Comparison of ENCODE assay signal across 13 cellular contexts in the genomic region with DNA sequence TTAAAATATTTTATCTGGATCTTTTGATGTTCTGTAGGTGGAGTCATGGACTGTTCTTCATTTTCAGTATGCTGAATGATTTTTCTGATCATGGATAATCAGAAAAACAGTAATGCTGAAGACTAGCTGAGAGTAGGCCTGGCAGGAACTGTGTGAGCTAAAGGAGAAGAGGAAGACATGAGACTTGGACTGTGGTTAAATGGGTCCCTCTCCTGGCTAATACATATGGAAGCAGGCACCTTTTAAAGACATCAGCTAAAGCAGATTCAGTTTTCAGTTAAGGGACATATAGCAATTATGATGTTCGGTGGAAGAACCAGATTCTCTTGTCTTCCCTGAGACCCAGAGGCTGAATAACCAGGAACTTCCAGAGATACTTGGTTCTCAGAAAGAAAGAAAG.
A peak's percentile ranks its signal among the peaks of the same experiment; 100 is the strongest.
DNase-seq lines count a peak whose midpoint lies in the region; ATAC-seq lines count a peak whose summit lies in the region.
"Had no signal": no experiment of that assay in that cellular context is flagged by ENCODE, and none has a peak within 500 bp of the region (broad histone marks: within the 10 kb centered on the region; RNA-seq: fewer than 3 reads in every experiment).

No MANE protein-coding gene starts in this region.

- ATAC-seq in HG03095 (IDR thresholded peaks at IDR 0.05; ENCODE audit: unreplicated experiment) = no peak
- ATAC-seq: psoas muscle had no signal

- H2BK5ac ChIP-seq in neuronal stem cell (ENCODE audit: low read length) = no peak overlapping the region

- no peaks in the 10 kb centered on the region for H3K79me1 ChIP-seq in neuronal stem cell (ENCODE audit: low read depth, low read length)

- H3K9me3 ChIP-seq in SJCRH30 (replicated peaks) (no peaks in the 10 kb centered on the region), neuronal stem cell (replicated peaks in 1 of 2; ENCODE audit: control insufficient read depth in 2 of 2, insufficient read depth in 1 of 2, low read depth in 1 of 2, low read length in 2 of 2) (peaks cover 7 to 8% of the 10 kb centered on the region in 2 donors)
- H3K9me3 ChIP-seq: psoas muscle, thyroid gland had no signal

- H3K4me3 ChIP-seq in SJCRH30 (no peak overlapping the region), neuronal stem cell (ENCODE audit: low read length in 2 of 2) (no peak overlapping the region)
- H3K4me3 ChIP-seq: psoas muscle, thyroid gland had no signal

- H3K18ac ChIP-seq in neuronal stem cell (ENCODE audit: low read length) = no peak overlapping the region

- no peak overlapping the region for H4K8ac ChIP-seq in neuronal stem cell (ENCODE audit: low read depth, low read length)

- no peaks in the 10 kb centered on the region for H3K27me3 ChIP-seq in SJCRH30
- H3K27me3 ChIP-seq in neuronal stem cell (ENCODE audit: control insufficient read depth in 3 of 3, insufficient read depth in 3 of 3, low read depth in 1 of 3, low read length in 3 of 3) = peaks cover 0 to 29% (median 7%) of the 10 kb centered on the region in 3 experiments
- H3K27me3 ChIP-seq: thyroid gland had no signal

- no peak overlapping the region for H2BK12ac ChIP-seq in neuronal stem cell (ENCODE audit: low read length)

- H3K27ac ChIP-seq in SJCRH30 (no peak overlapping the region), neuronal stem cell (replicated peaks; ENCODE audit: low read length) (no peak overlapping the region)
- H3K27ac ChIP-seq: psoas muscle, thyroid gland had no signal

- H2AFZ ChIP-seq in neuronal stem cell (ENCODE audit: low read length) = peak overlapping the region; percentile 34

- no peak overlapping the region for H3K4me2 ChIP-seq in neuronal stem cell (ENCODE audit: insufficient read depth, low read length, poor library complexity, severe bottlenecking)

- no peak overlapping the region for H2BK15ac ChIP-seq in neuronal stem cell (ENCODE audit: low read length)

- no peak overlapping the region for H3K9ac ChIP-seq in neuronal stem cell (ENCODE audit: low read depth, low read length, poor library complexity)

- no peak overlapping the region for H4K91ac ChIP-seq in neuronal stem cell (ENCODE audit: low read depth, low read length, poor library complexity)

- no peak overlapping the region for H3K4ac ChIP-seq in neuronal stem cell (ENCODE audit: low read length)

- H3K36me3 ChIP-seq in SJCRH30 (no peaks in the 10 kb centered on the region), neuronal stem cell (replicated peaks in 1 of 2; ENCODE audit: control insufficient read depth in 2 of 2, insufficient read depth in 2 of 2, low read length in 2 of 2) (no peaks in the 10 kb centered on the region)
- H3K36me3 ChIP-seq: thyroid gland had no signal

- no CpG with 5 or more reads among the region's 1 CpG for WGBS in neuronal stem cell (ENCODE audit: extremely low coverage in 2 of 2, insufficient read length in 2 of 2, insufficient replicate concordance in 1 of 2), 2 donors

- H2AK5ac ChIP-seq in neuronal stem cell (ENCODE audit: low read depth, low read length) = no peak overlapping the region

- H3K4me1 ChIP-seq in SJCRH30 (peaks cover 21% of the 10 kb centered on the region), neuronal stem cell (ENCODE audit: control insufficient read depth in 2 of 2, insufficient read depth in 1 of 2, low read depth in 1 of 2, low read length in 2 of 2) (peaks cover 5 to 6% of the 10 kb centered on the region in 2 donors)
- H3K4me1 ChIP-seq: psoas muscle had no signal

- H3K14ac ChIP-seq in neuronal stem cell (ENCODE audit: low read length) = no peak overlapping the region

- H3K23ac ChIP-seq in neuronal stem cell (ENCODE audit: low read depth, low read length, poor library complexity) = no peak overlapping the region

- no peak overlapping the region for H2BK120ac ChIP-seq in neuronal stem cell (ENCODE audit: low read depth, low read length)

- DNase-seq in NCI-H2196 treated with DMSO at 0.1 percent for 48 hours (lab: John Stamatoyannopoulos, UW; ENCODE audit: unreplicated experiment) (peak; percentile 15), NCI-H2196 (lab: John Stamatoyannopoulos, UW; ENCODE audit: unreplicated experiment) (no peak), NCI-H146 treated with DMSO at 0.1 percent for 48 hours (lab: John Stamatoyannopoulos, UW; ENCODE audit: unreplicated experiment) (peak; percentile 64), SJCRH30 (peak; percentile 19 to 69), neuronal stem cell (ENCODE audit: low spot score) (no peak), AG08396 (ENCODE audit: low spot score) (no peak), NCI-H226 (no peak)
- DNase-seq: activated naive CD4-positive, alpha-beta T cell treated with anti-CD3 and anti-CD28 coated beads, Interleukin-2, amount 50 U/mL, for 16 hours; islet precursor cell; NCI-H1048; psoas muscle; thyroid gland had no signal

Comparison
In these comparisons a context has a peak if more than half of its experiments do, and no peak if none do; other contexts are left out.
1. DNase-seq: peak in NCI-H2196 treated with DMSO at 0.1 percent for 48 hours (single experiment), NCI-H146 treated with DMSO at 0.1 percent for 48 hours (single experiment) and SJCRH30 (2 of 2); none in NCI-H2196 (single experiment), neuronal stem cell (single experiment), AG08396 (single experiment) and NCI-H226 (single experiment).